1 cellular context compared by ENCODE assay signal in genomic region chr9:134695144-134695543, GRCh38.
TF ChIP-seq lines count a peak whose summit lies in the region.

No MANE protein-coding gene starts in this region.

TF ChIP-seq in H1, 55 proteins besides CTCF, POLR2A, EP300 and RAD21 (continued from another document):
- no peak for TF ChIP-seq MAX (IDR thresholded peaks at IDR 0.05)
- TF ChIP-seq TEAD4 (IDR thresholded peaks at IDR 0.05; ENCODE audit: low read depth, low read length) = no peak
- TF ChIP-seq SIN3A (conservative IDR thresholded peaks at IDR 0.05 in 1 of 2, IDR thresholded peaks at IDR 0.05 in 1 of 2; ENCODE audit: low read depth in 1 of 2, low read length in 2 of 2) = no peak
- TF ChIP-seq NANOG (IDR thresholded peaks at IDR 0.05; ENCODE audit: insufficient read depth, low read depth, low read length, poor library complexity, severe bottlenecking) = no peak
- TF ChIP-seq HDAC6 (IDR thresholded peaks at IDR 0.05; ENCODE audit: low read depth, low read length) = no peak
- TF ChIP-seq PHF8 (conservative IDR thresholded peaks at IDR 0.05; ENCODE audit: low read depth, low read length) = no peak
